Comparison of ENCODE assay signal across 9 cellular contexts in genomic region chr19:29757551-29757950, GRCh38.
"Had no signal": no experiment of that assay in that cellular context is flagged by ENCODE, and none has a peak within 500 bp of the region (broad histone marks: within the 10 kb centered on the region; RNA-seq: fewer than 3 reads in every experiment).

No MANE protein-coding gene starts in this region.

- H3K9me3 ChIP-seq: HAP-1 had no signal

- H2AFZ ChIP-seq: GM23248 had no signal

- H3K36me3 ChIP-seq: HAP-1 had no signal

- DNase-seq: GM23248, GOT3, IMR-90, KG1 had no signal

- FAIRE-seq: H54, HTR-8/SVneo, K562 had no signal

- H3K9ac ChIP-seq: GM23248 had no signal

- ATAC-seq: HCT116, K562 had no signal

- H3K27ac ChIP-seq: GM23248 had no signal

- H3K4me3 ChIP-seq: GM23248, HAP-1, K562 had no signal
